2 cellular contexts compared by ENCODE assay signal in the genomic region with DNA sequence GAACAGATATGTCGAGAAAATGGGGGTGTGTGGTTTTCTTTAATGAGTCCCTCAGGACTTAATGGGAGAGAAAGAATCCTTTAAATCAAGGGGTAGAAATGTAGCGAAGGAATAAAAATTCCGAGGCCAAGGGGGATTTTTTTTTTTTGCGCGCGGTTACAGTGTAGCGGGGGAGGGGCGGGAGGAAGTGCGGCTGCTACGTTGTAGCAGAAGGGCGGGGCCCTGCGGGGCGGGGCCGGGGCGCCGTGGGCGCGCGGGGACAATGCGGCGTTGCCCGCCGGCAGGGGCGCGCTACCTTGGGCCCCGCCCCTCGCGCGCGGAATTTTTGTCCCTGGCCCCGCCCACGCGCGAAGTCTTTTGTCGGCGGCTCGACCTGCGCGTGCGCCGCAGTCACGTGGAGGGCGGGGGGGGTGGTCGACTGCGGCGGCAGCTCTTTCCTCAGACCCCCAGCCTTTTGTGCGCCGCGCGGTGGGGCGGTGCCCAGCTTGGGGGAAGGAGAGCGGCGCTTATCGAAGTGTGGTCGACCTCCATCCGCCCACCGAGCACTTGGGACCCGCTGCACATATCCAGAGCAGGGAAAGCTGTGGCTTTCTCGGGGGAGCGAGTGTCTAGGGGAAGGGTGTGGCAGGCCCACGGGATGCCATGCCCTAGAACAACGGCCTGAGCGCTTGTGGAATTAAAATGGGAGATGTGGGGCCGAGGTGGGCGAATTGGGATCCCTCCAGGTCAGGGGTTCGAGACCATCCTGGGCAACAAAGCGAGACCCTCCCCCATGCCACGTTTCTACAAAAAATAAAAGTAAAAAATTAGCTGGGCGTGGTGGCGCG.
TF ChIP-seq lines count a peak whose summit lies in the region.

No MANE protein-coding gene starts in this region.

TF ChIP-seq in HEK293, 187 proteins besides CTCF, POLR2A, EP300 and RAD21 (continued from another document and continues in another):
- TF ChIP-seq, protein P1, sequence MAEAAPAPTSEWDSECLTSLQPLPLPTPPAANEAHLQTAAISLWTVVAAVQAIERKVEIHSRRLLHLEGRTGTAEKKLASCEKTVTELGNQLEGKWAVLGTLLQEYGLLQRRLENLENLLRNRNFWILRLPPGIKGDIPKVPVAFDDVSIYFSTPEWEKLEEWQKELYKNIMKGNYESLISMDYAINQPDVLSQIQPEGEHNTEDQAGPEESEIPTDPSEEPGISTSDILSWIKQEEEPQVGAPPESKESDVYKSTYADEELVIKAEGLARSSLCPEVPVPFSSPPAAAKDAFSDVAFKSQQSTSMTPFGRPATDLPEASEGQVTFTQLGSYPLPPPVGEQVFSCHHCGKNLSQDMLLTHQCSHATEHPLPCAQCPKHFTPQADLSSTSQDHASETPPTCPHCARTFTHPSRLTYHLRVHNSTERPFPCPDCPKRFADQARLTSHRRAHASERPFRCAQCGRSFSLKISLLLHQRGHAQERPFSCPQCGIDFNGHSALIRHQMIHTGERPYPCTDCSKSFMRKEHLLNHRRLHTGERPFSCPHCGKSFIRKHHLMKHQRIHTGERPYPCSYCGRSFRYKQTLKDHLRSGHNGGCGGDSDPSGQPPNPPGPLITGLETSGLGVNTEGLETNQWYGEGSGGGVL (tag by site-specific recombination; IDR thresholded peaks at IDR 0.05) = no peak
- TF ChIP-seq, protein P2, sequence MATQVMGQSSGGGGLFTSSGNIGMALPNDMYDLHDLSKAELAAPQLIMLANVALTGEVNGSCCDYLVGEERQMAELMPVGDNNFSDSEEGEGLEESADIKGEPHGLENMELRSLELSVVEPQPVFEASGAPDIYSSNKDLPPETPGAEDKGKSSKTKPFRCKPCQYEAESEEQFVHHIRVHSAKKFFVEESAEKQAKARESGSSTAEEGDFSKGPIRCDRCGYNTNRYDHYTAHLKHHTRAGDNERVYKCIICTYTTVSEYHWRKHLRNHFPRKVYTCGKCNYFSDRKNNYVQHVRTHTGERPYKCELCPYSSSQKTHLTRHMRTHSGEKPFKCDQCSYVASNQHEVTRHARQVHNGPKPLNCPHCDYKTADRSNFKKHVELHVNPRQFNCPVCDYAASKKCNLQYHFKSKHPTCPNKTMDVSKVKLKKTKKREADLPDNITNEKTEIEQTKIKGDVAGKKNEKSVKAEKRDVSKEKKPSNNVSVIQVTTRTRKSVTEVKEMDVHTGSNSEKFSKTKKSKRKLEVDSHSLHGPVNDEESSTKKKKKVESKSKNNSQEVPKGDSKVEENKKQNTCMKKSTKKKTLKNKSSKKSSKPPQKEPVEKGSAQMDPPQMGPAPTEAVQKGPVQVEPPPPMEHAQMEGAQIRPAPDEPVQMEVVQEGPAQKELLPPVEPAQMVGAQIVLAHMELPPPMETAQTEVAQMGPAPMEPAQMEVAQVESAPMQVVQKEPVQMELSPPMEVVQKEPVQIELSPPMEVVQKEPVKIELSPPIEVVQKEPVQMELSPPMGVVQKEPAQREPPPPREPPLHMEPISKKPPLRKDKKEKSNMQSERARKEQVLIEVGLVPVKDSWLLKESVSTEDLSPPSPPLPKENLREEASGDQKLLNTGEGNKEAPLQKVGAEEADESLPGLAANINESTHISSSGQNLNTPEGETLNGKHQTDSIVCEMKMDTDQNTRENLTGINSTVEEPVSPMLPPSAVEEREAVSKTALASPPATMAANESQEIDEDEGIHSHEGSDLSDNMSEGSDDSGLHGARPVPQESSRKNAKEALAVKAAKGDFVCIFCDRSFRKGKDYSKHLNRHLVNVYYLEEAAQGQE (tag by site-specific recombination; IDR thresholded peaks at IDR 0.05) = no peak
- TF ChIP-seq SP3 (tag by site-specific recombination; IDR thresholded peaks at IDR 0.05) (peak; percentile 70), ZNF140 (tag by site-specific recombination; IDR thresholded peaks at IDR 0.05) (no peak), ZNF133 (tag by site-specific recombination; IDR thresholded peaks at IDR 0.05) (no peak), ZNF354C (tag by site-specific recombination; IDR thresholded peaks at IDR 0.05; ENCODE audit: borderline replicate concordance, low read depth) (no peak), ZNF157 (tag by site-specific recombination; IDR thresholded peaks at IDR 0.05) (no peak), OVOL3 (tag by site-specific recombination; IDR thresholded peaks at IDR 0.05) (0 out of 2 replicates have a peak, but pooled peaks have one; percentile 10), ZNF707 (tag by site-specific recombination; IDR thresholded peaks at IDR 0.05) (no peak), BCL11A (tag by site-specific recombination; IDR thresholded peaks at IDR 0.05; ENCODE audit: low read depth) (no peak), ZNF785 (tag by site-specific recombination; IDR thresholded peaks at IDR 0.05) (no peak), ZNF24 (tag by site-specific recombination; IDR thresholded peaks at IDR 0.05) (peak; percentile 37), ZNF311 (tag by site-specific recombination; IDR thresholded peaks at IDR 0.05; ENCODE audit: borderline replicate concordance) (no peak), KLF9 (tag by site-specific recombination; IDR thresholded peaks at IDR 0.05; ENCODE audit: low read depth) (peak; percentile 92), ZNF292 (tag by site-specific recombination; IDR thresholded peaks at IDR 0.05; ENCODE audit: borderline replicate concordance, low read depth) (no peak), ZNF843 (tag by site-specific recombination; IDR thresholded peaks at IDR 0.05) (peak; percentile 43), ZNF629 (tag by site-specific recombination; IDR thresholded peaks at IDR 0.05) (0 out of 2 replicates have a peak, but pooled peaks have one; percentile 37)
- TF ChIP-seq, protein P3, sequence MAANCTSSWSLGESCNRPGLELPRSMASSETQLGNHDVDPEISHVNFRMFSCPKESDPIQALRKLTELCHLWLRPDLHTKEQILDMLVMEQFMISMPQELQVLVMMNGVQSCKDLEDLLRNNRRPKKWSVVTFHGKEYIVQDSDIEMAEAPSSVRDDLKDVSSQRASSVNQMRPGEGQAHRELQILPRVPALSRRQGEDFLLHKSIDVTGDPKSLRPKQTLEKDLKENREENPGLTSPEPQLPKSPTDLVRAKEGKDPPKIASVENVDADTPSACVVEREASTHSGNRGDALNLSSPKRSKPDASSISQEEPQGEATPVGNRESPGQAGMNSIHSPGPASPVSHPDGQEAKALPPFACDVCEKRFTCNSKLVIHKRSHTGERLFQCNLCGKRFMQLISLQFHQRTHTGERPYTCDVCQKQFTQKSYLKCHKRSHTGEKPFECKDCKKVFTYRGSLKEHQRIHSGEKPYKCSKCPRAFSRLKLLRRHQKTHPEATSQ (tag by site-specific recombination; IDR thresholded peaks at IDR 0.05) = no peak
- TF ChIP-seq, protein P4, sequence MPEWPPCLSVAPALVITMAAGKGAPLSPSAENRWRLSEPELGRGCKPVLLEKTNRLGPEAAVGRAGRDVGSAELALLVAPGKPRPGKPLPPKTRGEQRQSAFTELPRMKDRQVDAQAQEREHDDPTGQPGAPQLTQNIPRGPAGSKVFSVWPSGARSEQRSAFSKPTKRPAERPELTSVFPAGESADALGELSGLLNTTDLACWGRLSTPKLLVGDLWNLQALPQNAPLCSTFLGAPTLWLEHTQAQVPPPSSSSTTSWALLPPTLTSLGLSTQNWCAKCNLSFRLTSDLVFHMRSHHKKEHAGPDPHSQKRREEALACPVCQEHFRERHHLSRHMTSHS (tag by site-specific recombination; IDR thresholded peaks at IDR 0.05) = no peak

TF ChIP-seq in K562, 482 proteins besides CTCF, POLR2A, EP300 and RAD21 (continued from another document and continues in another):
- TF ChIP-seq, protein P5, sequence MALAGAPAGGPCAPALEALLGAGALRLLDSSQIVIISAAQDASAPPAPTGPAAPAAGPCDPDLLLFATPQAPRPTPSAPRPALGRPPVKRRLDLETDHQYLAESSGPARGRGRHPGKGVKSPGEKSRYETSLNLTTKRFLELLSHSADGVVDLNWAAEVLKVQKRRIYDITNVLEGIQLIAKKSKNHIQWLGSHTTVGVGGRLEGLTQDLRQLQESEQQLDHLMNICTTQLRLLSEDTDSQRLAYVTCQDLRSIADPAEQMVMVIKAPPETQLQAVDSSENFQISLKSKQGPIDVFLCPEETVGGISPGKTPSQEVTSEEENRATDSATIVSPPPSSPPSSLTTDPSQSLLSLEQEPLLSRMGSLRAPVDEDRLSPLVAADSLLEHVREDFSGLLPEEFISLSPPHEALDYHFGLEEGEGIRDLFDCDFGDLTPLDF (CRISPR knock-in tag; IDR thresholded peaks at IDR 0.05) = peak; percentile 80
- TF ChIP-seq, protein P6, sequence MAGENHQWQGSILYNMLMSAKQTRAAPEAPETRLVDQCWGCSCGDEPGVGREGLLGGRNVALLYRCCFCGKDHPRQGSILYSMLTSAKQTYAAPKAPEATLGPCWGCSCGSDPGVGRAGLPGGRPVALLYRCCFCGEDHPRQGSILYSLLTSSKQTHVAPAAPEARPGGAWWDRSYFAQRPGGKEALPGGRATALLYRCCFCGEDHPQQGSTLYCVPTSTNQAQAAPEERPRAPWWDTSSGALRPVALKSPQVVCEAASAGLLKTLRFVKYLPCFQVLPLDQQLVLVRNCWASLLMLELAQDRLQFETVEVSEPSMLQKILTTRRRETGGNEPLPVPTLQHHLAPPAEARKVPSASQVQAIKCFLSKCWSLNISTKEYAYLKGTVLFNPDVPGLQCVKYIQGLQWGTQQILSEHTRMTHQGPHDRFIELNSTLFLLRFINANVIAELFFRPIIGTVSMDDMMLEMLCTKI (IDR thresholded peaks at IDR 0.05; ENCODE audit: partially characterized antibody) = no peak
- peak; percentile 28; the same call in 1 of the 2 replicates for TF ChIP-seq ESRRB (CRISPR knock-in tag; IDR thresholded peaks at IDR 0.05; ENCODE audit: borderline replicate concordance)
- no peak for TF ChIP-seq ZNF12 (CRISPR knock-in tag; IDR thresholded peaks at IDR 0.05)
- TF ChIP-seq, protein P7, sequence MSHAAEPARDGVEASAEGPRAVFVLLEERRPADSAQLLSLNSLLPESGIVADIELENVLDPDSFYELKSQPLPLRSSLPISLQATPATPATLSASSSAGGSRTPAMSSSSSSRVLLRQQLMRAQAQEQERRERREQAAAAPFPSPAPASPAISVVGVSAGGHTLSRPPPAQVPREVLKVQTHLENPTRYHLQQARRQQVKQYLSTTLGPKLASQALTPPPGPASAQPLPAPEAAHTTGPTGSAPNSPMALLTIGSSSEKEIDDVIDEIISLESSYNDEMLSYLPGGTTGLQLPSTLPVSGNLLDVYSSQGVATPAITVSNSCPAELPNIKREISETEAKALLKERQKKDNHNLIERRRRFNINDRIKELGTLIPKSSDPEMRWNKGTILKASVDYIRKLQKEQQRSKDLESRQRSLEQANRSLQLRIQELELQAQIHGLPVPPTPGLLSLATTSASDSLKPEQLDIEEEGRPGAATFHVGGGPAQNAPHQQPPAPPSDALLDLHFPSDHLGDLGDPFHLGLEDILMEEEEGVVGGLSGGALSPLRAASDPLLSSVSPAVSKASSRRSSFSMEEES (CRISPR knock-in tag; IDR thresholded peaks at IDR 0.05) = peak; percentile 75
- TF ChIP-seq TAF1 (IDR thresholded peaks at IDR 0.05; ENCODE audit: control insufficient read depth, extremely low read depth, insufficient read depth, low read length, severe bottlenecking) = peak; percentile 60
- no peak for TF ChIP-seq HNRNPUL1 (IDR thresholded peaks at IDR 0.05; ENCODE audit: low read length)
- TF ChIP-seq ZNF551 (CRISPR knock-in tag; IDR thresholded peaks at IDR 0.05) = no peak
- TF ChIP-seq MTA1 (IDR thresholded peaks at IDR 0.05; ENCODE audit: borderline replicate concordance) = no peak
- peak; percentile 80 for TF ChIP-seq SOX6 (IDR thresholded peaks at IDR 0.05)
- TF ChIP-seq CCNT2 (IDR thresholded peaks at IDR 0.05; ENCODE audit: borderline replicate concordance, extremely low read depth, insufficient read length, low read depth, low read length) = peak; percentile 98
- TF ChIP-seq, protein P8, sequence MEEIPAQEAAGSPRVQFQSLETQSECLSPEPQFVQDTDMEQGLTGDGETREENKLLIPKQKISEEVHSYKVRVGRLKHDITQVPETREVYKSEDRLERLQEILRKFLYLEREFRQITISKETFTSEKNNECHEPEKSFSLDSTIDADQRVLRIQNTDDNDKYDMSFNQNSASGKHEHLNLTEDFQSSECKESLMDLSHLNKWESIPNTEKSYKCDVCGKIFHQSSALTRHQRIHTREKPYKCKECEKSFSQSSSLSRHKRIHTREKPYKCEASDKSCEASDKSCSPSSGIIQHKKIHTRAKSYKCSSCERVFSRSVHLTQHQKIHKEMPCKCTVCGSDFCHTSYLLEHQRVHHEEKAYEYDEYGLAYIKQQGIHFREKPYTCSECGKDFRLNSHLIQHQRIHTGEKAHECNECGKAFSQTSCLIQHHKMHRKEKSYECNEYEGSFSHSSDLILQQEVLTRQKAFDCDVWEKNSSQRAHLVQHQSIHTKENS (CRISPR knock-in tag; IDR thresholded peaks at IDR 0.05) = no peak
- TF ChIP-seq, protein P9, sequence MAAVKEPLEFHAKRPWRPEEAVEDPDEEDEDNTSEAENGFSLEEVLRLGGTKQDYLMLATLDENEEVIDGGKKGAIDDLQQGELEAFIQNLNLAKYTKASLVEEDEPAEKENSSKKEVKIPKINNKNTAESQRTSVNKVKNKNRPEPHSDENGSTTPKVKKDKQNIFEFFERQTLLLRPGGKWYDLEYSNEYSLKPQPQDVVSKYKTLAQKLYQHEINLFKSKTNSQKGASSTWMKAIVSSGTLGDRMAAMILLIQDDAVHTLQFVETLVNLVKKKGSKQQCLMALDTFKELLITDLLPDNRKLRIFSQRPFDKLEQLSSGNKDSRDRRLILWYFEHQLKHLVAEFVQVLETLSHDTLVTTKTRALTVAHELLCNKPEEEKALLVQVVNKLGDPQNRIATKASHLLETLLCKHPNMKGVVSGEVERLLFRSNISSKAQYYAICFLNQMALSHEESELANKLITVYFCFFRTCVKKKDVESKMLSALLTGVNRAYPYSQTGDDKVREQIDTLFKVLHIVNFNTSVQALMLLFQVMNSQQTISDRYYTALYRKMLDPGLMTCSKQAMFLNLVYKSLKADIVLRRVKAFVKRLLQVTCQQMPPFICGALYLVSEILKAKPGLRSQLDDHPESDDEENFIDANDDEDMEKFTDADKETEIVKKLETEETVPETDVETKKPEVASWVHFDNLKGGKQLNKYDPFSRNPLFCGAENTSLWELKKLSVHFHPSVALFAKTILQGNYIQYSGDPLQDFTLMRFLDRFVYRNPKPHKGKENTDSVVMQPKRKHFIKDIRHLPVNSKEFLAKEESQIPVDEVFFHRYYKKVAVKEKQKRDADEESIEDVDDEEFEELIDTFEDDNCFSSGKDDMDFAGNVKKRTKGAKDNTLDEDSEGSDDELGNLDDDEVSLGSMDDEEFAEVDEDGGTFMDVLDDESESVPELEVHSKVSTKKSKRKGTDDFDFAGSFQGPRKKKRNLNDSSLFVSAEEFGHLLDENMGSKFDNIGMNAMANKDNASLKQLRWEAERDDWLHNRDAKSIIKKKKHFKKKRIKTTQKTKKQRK (IDR thresholded peaks at IDR 0.05; ENCODE audit: borderline replicate concordance, low read depth, low read length) = 0 out of 2 replicates have a peak, but pooled peaks have one; percentile 31
- TF ChIP-seq, protein P10, sequence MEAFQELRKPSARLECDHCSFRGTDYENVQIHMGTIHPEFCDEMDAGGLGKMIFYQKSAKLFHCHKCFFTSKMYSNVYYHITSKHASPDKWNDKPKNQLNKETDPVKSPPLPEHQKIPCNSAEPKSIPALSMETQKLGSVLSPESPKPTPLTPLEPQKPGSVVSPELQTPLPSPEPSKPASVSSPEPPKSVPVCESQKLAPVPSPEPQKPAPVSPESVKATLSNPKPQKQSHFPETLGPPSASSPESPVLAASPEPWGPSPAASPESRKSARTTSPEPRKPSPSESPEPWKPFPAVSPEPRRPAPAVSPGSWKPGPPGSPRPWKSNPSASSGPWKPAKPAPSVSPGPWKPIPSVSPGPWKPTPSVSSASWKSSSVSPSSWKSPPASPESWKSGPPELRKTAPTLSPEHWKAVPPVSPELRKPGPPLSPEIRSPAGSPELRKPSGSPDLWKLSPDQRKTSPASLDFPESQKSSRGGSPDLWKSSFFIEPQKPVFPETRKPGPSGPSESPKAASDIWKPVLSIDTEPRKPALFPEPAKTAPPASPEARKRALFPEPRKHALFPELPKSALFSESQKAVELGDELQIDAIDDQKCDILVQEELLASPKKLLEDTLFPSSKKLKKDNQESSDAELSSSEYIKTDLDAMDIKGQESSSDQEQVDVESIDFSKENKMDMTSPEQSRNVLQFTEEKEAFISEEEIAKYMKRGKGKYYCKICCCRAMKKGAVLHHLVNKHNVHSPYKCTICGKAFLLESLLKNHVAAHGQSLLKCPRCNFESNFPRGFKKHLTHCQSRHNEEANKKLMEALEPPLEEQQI (IDR thresholded peaks at IDR 0.05) = no peak
